Comparison of ENCODE assay signal across 1 cellular context in genomic region chr9:75692309-75692708, GRCh38.
TF ChIP-seq lines count a peak whose summit lies in the region.

No MANE protein-coding gene starts in this region.

TF ChIP-seq in GM23338, 12 proteins besides CTCF, POLR2A, EP300 and RAD21 (continued from another document):
- TF ChIP-seq REST (IDR thresholded peaks at IDR 0.05; ENCODE audit: unreplicated experiment) (no peak), JUNB (IDR thresholded peaks at IDR 0.05; ENCODE audit: unreplicated experiment) (no peak), ZNF331 (CRISPR knock-in tag; IDR thresholded peaks at IDR 0.05; ENCODE audit: low read depth) (no peak)
